In the genomic region with DNA sequence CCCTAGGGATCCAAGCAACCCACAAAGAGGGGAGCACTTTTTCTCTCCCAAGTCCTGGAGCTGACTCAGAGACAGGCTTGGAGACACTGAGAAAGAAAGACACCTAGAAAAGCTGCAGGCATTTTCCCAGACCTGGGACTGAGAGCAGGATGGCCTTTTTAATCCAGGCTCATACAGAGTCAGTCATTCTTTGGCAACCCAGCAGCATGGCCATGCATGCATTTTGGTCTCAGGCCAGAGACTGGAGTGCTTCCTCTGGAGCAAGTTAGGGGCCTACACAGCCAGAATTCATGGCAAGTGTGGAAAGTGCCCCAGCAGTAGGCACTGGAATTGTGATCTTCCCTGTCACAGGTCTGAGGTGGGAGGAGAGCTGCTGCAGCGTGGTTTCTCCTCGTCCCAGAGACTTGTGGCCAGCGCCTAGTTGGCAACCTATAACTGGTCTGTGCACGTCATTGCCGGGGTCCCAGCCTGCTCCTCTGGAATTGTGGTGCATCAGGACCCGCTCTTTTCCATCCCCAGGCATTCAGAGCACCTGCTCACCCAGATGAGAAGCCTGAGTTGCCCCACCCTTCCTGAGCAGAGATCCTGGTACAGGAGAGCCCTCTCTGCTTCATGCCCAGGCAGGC, we compare ENCODE assay signal across 1 cellular context.
TF ChIP-seq lines count a peak whose summit lies in the region.

No MANE protein-coding gene starts in this region.

TF ChIP-seq in H1, 55 proteins besides CTCF, POLR2A, EP300 and RAD21:
- TF ChIP-seq, protein P1, sequence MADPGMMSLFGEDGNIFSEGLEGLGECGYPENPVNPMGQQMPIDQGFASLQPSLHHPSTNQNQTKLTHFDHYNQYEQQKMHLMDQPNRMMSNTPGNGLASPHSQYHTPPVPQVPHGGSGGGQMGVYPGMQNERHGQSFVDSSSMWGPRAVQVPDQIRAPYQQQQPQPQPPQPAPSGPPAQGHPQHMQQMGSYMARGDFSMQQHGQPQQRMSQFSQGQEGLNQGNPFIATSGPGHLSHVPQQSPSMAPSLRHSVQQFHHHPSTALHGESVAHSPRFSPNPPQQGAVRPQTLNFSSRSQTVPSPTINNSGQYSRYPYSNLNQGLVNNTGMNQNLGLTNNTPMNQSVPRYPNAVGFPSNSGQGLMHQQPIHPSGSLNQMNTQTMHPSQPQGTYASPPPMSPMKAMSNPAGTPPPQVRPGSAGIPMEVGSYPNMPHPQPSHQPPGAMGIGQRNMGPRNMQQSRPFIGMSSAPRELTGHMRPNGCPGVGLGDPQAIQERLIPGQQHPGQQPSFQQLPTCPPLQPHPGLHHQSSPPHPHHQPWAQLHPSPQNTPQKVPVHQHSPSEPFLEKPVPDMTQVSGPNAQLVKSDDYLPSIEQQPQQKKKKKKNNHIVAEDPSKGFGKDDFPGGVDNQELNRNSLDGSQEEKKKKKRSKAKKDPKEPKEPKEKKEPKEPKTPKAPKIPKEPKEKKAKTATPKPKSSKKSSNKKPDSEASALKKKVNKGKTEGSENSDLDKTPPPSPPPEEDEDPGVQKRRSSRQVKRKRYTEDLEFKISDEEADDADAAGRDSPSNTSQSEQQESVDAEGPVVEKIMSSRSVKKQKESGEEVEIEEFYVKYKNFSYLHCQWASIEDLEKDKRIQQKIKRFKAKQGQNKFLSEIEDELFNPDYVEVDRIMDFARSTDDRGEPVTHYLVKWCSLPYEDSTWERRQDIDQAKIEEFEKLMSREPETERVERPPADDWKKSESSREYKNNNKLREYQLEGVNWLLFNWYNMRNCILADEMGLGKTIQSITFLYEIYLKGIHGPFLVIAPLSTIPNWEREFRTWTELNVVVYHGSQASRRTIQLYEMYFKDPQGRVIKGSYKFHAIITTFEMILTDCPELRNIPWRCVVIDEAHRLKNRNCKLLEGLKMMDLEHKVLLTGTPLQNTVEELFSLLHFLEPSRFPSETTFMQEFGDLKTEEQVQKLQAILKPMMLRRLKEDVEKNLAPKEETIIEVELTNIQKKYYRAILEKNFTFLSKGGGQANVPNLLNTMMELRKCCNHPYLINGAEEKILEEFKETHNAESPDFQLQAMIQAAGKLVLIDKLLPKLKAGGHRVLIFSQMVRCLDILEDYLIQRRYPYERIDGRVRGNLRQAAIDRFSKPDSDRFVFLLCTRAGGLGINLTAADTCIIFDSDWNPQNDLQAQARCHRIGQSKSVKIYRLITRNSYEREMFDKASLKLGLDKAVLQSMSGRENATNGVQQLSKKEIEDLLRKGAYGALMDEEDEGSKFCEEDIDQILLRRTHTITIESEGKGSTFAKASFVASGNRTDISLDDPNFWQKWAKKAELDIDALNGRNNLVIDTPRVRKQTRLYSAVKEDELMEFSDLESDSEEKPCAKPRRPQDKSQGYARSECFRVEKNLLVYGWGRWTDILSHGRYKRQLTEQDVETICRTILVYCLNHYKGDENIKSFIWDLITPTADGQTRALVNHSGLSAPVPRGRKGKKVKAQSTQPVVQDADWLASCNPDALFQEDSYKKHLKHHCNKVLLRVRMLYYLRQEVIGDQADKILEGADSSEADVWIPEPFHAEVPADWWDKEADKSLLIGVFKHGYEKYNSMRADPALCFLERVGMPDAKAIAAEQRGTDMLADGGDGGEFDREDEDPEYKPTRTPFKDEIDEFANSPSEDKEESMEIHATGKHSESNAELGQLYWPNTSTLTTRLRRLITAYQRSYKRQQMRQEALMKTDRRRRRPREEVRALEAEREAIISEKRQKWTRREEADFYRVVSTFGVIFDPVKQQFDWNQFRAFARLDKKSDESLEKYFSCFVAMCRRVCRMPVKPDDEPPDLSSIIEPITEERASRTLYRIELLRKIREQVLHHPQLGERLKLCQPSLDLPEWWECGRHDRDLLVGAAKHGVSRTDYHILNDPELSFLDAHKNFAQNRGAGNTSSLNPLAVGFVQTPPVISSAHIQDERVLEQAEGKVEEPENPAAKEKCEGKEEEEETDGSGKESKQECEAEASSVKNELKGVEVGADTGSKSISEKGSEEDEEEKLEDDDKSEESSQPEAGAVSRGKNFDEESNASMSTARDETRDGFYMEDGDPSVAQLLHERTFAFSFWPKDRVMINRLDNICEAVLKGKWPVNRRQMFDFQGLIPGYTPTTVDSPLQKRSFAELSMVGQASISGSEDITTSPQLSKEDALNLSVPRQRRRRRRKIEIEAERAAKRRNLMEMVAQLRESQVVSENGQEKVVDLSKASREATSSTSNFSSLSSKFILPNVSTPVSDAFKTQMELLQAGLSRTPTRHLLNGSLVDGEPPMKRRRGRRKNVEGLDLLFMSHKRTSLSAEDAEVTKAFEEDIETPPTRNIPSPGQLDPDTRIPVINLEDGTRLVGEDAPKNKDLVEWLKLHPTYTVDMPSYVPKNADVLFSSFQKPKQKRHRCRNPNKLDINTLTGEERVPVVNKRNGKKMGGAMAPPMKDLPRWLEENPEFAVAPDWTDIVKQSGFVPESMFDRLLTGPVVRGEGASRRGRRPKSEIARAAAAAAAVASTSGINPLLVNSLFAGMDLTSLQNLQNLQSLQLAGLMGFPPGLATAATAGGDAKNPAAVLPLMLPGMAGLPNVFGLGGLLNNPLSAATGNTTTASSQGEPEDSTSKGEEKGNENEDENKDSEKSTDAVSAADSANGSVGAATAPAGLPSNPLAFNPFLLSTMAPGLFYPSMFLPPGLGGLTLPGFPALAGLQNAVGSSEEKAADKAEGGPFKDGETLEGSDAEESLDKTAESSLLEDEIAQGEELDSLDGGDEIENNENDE (IDR thresholded peaks at IDR 0.05; ENCODE audit: insufficient replicate concordance, low read length), result no peak
- TF ChIP-seq BACH1 (IDR thresholded peaks at IDR 0.05; ENCODE audit: low read length) (no peak), CREB1 (IDR thresholded peaks at IDR 0.05) (no peak), NRF1 (IDR thresholded peaks at IDR 0.05; ENCODE audit: low read depth, low read length) (no peak), TAF7 (optimal IDR thresholded peaks at IDR 0.05; ENCODE audit: borderline replicate concordance, low read depth, low read length) (no peak), YY1 (IDR thresholded peaks at IDR 0.05; ENCODE audit: low read depth, low read length) (no peak), POLR2AphosphoS5 (IDR thresholded peaks at IDR 0.05; ENCODE audit: low read depth, low read length) (no peak), CBX8 (IDR thresholded peaks at IDR 0.05; ENCODE audit: borderline replicate concordance, low read depth, low read length) (no peak), RFX5 (IDR thresholded peaks at IDR 0.05; ENCODE audit: borderline replicate concordance, low read depth, low read length) (no peak), CTBP2 (IDR thresholded peaks at IDR 0.05; ENCODE audit: borderline replicate concordance, insufficient read depth, insufficient read length, low read length) (no peak), SP2 (IDR thresholded peaks at IDR 0.05; ENCODE audit: low read length) (no peak), CHD2 (IDR thresholded peaks at IDR 0.05; ENCODE audit: low read length) (no peak), KDM4A (IDR thresholded peaks at IDR 0.05; ENCODE audit: low read depth, low read length, severe bottlenecking) (no peak), KDM5A (IDR thresholded peaks at IDR 0.05; ENCODE audit: low read length) (no peak), JUND (IDR thresholded peaks at IDR 0.05; ENCODE audit: low read length) (no peak), MAFK (IDR thresholded peaks at IDR 0.05; ENCODE audit: low read depth, low read length) (no peak), SIRT6 (IDR thresholded peaks at IDR 0.05; ENCODE audit: low read length) (no peak), FOSL1 (IDR thresholded peaks at IDR 0.05; ENCODE audit: insufficient read depth, low read depth, low read length) (no peak)
- TF ChIP-seq, protein P2, sequence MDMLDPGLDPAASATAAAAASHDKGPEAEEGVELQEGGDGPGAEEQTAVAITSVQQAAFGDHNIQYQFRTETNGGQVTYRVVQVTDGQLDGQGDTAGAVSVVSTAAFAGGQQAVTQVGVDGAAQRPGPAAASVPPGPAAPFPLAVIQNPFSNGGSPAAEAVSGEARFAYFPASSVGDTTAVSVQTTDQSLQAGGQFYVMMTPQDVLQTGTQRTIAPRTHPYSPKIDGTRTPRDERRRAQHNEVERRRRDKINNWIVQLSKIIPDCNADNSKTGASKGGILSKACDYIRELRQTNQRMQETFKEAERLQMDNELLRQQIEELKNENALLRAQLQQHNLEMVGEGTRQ (IDR thresholded peaks at IDR 0.05; ENCODE audit: low read length), result no peak
- TF ChIP-seq, protein P3, sequence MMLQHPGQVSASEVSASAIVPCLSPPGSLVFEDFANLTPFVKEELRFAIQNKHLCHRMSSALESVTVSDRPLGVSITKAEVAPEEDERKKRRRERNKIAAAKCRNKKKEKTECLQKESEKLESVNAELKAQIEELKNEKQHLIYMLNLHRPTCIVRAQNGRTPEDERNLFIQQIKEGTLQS (IDR thresholded peaks at IDR 0.05; ENCODE audit: insufficient read depth, low read depth, low read length), result no peak
TF ChIP-seq in H1: peak in this region for 0.
